17 cellular contexts compared by ENCODE assay signal in the genomic region with DNA sequence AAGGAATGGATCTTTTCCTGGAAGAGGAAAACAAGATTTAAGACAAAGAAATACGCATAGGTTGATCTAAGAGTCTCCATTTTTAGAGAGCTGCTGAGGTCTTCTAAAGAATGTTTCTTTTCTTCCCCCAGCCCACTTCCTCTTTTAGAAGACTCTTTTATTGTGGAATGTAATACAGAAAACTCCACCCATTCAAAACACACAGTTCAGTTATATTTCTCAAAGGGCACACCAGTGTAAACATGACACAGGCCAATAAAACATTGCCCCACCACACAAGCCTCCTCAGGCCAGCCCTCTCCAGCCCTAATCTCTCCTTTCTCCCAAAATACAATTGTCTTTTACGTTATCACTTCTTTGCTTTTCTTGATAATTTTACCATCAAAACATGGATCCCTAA. TPM values are rescaled to one million over a fixed set of nuclear protein-coding genes. Genes with fewer than 3 reads are reported as not detected.
A peak's percentile ranks its signal among the peaks of the same experiment; 100 is the strongest.
DNase-seq lines count a peak whose midpoint lies in the region; ATAC-seq and TF ChIP-seq lines count a peak whose summit lies in the region.
"Had no signal": no experiment of that assay in that cellular context is flagged by ENCODE, and none has a peak within 500 bp of the region (broad histone marks: within the 10 kb centered on the region; RNA-seq: fewer than 3 reads in every experiment).

No MANE protein-coding gene starts in this region.

- no peak overlapping the region for H3K4me3 ChIP-seq in DND-41 (ENCODE audit: low read depth in 1 of 2, low read length in 2 of 2)
- H3K4me3 ChIP-seq: heart right ventricle, right lobe of liver had no signal

- H4K20me1 ChIP-seq in DND-41 (ENCODE audit: insufficient read depth, low read length), result no peaks in the 10 kb centered on the region

- no peak overlapping the region for H3K9ac ChIP-seq in DND-41 (ENCODE audit: low read depth, low read length)

- H3K4me1 Mint-ChIP-seq in mesothelial cell of epicardium, result peaks cover 27% of the 10 kb centered on the region
- H3K4me1 Mint-ChIP-seq: central memory CD8-positive, alpha-beta T cell had no signal

- no peaks in the 10 kb centered on the region for H3K36me3 ChIP-seq in DND-41 (ENCODE audit: insufficient read depth, low read length)
- H3K36me3 ChIP-seq: heart right ventricle, right lobe of liver had no signal

- H3K9me3 Mint-ChIP-seq in mesothelial cell of epicardium, result no peaks in the 10 kb centered on the region
- H3K9me3 Mint-ChIP-seq: central memory CD8-positive, alpha-beta T cell had no signal

- H3K9me3 ChIP-seq in DND-41 (ENCODE audit: insufficient read depth, low read length, severe bottlenecking), result no peaks in the 10 kb centered on the region
- H3K9me3 ChIP-seq: heart right ventricle, right lobe of liver had no signal

- no peak for TF ChIP-seq CTCF in DND-41 (IDR thresholded peaks at IDR 0.05; ENCODE audit: borderline replicate concordance, extremely low read depth, low read length, poor library complexity, severe bottlenecking)
- no peak for TF ChIP-seq CTCF in mesothelial cell of epicardium (IDR thresholded peaks at IDR 0.05; ENCODE audit: unreplicated experiment)

- peak overlapping the region; percentile 71 for H2AFZ ChIP-seq in DND-41 (ENCODE audit: low read depth, low read length)

- no peaks in the 10 kb centered on the region for H3K79me2 ChIP-seq in DND-41 (ENCODE audit: insufficient read depth, low read length)

- peak overlapping the region; percentile 8; the same call in 1 of the 2 replicates for H3K4me2 ChIP-seq in DND-41 (ENCODE audit: insufficient read depth, low read length)

- peaks cover 12% of the 10 kb centered on the region for H3K4me1 ChIP-seq in DND-41 (ENCODE audit: insufficient read depth, low read length)
- H3K4me1 ChIP-seq: heart right ventricle, right lobe of liver had no signal

- peak overlapping the region; percentile 39 for H3K27ac Mint-ChIP-seq in mesothelial cell of epicardium
- H3K27ac Mint-ChIP-seq: natural killer cell treated with Interleukin-12 subunit alpha and Interleukin-12 subunit beta and Interleukin-15 and Interleukin-18, amount 100 ng/mL, for 72 hours had no signal

- no peaks in the 10 kb centered on the region for H3K36me3 Mint-ChIP-seq in mesothelial cell of epicardium

- ATAC-seq in DND-41 (ENCODE audit: insufficient read depth, low read depth) (peak; percentile 89), GM18907 (IDR thresholded peaks at IDR 0.05; ENCODE audit: unreplicated experiment) (no peak), GM19324 (IDR thresholded peaks at IDR 0.05; ENCODE audit: low FRiP score, unreplicated experiment) (no peak)
- ATAC-seq: HCT116; heart right ventricle; left lobe of liver; natural killer cell treated with Interleukin-12 subunit alpha and Interleukin-12 subunit beta and Interleukin-15 and Interleukin-18, amount 100 ng/mL, for 72 hours; right lobe of liver had no signal

- no peaks in the 10 kb centered on the region for H3K27me3 ChIP-seq in DND-41 (ENCODE audit: insufficient read depth, low read length, poor library complexity)
- H3K27me3 ChIP-seq: heart right ventricle, right lobe of liver had no signal

- H3K27ac ChIP-seq in DND-41 (ENCODE audit: low read length), result peak overlapping the region; percentile 32; the same call in 1 of the 2 replicates
- H3K27ac ChIP-seq: heart right ventricle, right lobe of liver had no signal

- no peak for DNase-seq in DND-41
- DNase-seq in Kasumi-1 (lab: John Stamatoyannopoulos, UW), result peak; percentile 53 to 63
- peak; percentile 31 for DNase-seq in RPMI8226
- no peak for DNase-seq in mesothelial cell of epicardium (ENCODE audit: low spot score in 2 of 2, unreplicated experiment in 2 of 2)
- DNase-seq in HUDEP-2 (lab: John Stamatoyannopoulos, UW; ENCODE audit: unreplicated experiment in 76 of 76), result no peak
- DNase-seq: activated CD4-positive, alpha-beta T cell treated with anti-CD3 and anti-CD28 coated beads, Interleukin-2, amount 50 U/mL, for 48 hours; GDM1; heart right ventricle; NCI-H2029; right lobe of liver; T-helper 1 cell had no signal

- no peak overlapping the region for H3K4me3 Mint-ChIP-seq in mesothelial cell of epicardium
- H3K4me3 Mint-ChIP-seq: central memory CD8-positive, alpha-beta T cell; natural killer cell treated with Interleukin-12 subunit alpha and Interleukin-12 subunit beta and Interleukin-15 and Interleukin-18, amount 100 ng/mL, for 72 hours had no signal

- H3K27me3 Mint-ChIP-seq in mesothelial cell of epicardium (ENCODE audit: low read depth), result no peaks in the 10 kb centered on the region

RNA-seq across cellular contexts. Expression of gene SLC35B3, which starts 42.8 kb away (rescaled TPM):
- total RNA-seq in mesothelial cell of epicardium, result 26.6 to 27.1 TPM (median 27.0 TPM) in 3 replicates

Comparison
In these comparisons a context has a peak if more than half of its experiments do, and no peak if none do; other contexts are left out.
1. DNase-seq: peak in Kasumi-1 (2 of 2) and RPMI8226 (single experiment); none in DND-41 (single experiment), mesothelial cell of epicardium (0 of 2) and HUDEP-2 (0 of 76).